In genomic region chr3:131007782-131008181, GRCh38 we compare ENCODE assay signal across 1 cellular context.
TF ChIP-seq lines count a peak whose summit lies in the region.

No MANE protein-coding gene starts in this region.

TF ChIP-seq in HepG2, 621 proteins besides CTCF, POLR2A, EP300 and RAD21:
- TF ChIP-seq ZHX1 (CRISPR knock-in tag; IDR thresholded peaks at IDR 0.05; ENCODE audit: low read depth) (no peak), CEBPB (IDR thresholded peaks at IDR 0.05; ENCODE audit: borderline replicate concordance, low read depth, low read length) (peak; percentile 84)
